Comparison of ENCODE assay signal across 2 cellular contexts in the genomic region with DNA sequence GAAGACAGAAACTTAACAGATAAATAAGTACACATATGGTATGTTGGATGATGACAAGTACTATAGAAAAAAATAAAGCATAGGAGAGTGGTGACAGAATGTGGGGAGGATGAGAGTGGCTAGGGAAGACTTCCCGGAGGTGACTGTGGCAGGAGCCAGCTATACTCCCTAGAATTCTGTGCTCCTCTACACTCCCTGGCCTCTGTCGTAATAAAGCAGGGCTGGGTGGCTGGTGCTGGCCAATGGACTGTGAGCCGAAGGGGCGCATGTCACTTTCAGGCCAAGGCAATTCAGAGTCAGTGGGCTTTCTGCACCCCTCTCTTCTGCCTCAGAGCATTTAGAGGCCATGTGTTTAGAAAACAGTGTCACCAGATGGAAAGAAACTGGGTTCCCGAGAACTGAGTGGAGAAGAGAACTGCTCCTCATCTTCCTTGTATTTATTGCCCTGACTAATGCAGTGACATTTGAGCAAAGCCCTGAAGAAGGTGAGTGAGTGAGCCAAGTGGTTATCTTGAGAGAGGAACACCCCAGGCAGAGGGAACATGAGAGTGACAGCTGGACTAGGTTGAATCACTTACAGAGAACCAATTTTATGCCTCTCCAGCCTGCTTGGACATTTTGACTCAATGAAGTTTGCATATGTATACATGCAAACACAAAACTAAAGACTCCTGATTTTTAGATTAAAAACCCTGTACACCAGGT.
TF ChIP-seq lines count a peak whose summit lies in the region.

No MANE protein-coding gene starts in this region.

TF ChIP-seq in HEK293, 187 proteins besides CTCF, POLR2A, EP300 and RAD21 (continued from another document):
- TF ChIP-seq, protein P1, sequence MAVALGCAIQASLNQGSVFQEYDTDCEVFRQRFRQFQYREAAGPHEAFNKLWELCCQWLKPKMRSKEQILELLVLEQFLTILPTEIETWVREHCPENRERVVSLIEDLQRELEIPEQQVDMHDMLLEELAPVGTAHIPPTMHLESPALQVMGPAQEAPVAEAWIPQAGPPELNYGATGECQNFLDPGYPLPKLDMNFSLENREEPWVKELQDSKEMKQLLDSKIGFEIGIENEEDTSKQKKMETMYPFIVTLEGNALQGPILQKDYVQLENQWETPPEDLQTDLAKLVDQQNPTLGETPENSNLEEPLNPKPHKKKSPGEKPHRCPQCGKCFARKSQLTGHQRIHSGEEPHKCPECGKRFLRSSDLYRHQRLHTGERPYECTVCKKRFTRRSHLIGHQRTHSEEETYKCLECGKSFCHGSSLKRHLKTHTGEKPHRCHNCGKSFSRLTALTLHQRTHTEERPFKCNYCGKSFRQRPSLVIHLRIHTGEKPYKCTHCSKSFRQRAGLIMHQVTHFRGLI (tag by site-specific recombination; IDR thresholded peaks at IDR 0.05) = no peak
- no peak for TF ChIP-seq ZNF548 (tag by site-specific recombination; IDR thresholded peaks at IDR 0.05)
- TF ChIP-seq, protein P2, sequence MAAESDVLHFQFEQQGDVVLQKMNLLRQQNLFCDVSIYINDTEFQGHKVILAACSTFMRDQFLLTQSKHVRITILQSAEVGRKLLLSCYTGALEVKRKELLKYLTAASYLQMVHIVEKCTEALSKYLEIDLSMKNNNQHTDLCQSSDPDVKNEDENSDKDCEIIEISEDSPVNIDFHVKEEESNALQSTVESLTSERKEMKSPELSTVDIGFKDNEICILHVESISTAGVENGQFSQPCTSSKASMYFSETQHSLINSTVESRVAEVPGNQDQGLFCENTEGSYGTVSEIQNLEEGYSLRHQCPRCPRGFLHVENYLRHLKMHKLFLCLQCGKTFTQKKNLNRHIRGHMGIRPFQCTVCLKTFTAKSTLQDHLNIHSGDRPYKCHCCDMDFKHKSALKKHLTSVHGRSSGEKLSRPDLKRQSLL (tag by site-specific recombination; IDR thresholded peaks at IDR 0.05) = no peak
- peak; percentile 44; the same call in 1 of the 2 replicates for TF ChIP-seq ZBTB17 (tag by site-specific recombination; IDR thresholded peaks at IDR 0.05)

TF ChIP-seq in K562, 482 proteins besides CTCF, POLR2A, EP300 and RAD21 (continued from another document):
- TF ChIP-seq, protein P3, sequence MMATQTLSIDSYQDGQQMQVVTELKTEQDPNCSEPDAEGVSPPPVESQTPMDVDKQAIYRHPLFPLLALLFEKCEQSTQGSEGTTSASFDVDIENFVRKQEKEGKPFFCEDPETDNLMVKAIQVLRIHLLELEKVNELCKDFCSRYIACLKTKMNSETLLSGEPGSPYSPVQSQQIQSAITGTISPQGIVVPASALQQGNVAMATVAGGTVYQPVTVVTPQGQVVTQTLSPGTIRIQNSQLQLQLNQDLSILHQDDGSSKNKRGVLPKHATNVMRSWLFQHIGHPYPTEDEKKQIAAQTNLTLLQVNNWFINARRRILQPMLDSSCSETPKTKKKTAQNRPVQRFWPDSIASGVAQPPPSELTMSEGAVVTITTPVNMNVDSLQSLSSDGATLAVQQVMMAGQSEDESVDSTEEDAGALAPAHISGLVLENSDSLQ (IDR thresholded peaks at IDR 0.05) = peak; percentile 75
